ENCODE assay signal across 8 cellular contexts in the genomic region with DNA sequence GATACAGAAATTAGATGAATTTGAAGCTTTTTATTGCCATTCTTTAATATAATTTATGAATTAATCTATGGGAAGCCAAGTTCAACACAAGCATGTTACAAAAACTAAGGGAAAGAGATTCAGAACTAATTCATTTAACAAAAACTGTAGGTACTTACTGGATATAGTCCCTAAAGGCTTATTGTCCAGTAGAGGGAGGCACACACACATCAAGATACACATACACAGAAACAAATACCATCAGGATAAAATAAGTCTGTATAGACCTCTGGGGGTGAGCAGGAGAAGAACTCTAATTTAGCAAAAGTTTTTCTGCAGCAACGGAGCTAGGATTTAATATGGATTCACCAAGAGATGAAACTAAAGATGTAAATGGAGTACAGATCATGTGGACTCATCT.
A peak's percentile ranks its signal among the peaks of the same experiment; 100 is the strongest.
DNase-seq lines count a peak whose midpoint lies in the region; ATAC-seq and TF ChIP-seq lines count a peak whose summit lies in the region.

No MANE protein-coding gene starts in this region.

- H3K9me3 Mint-ChIP-seq in activated naive CD8-positive, alpha-beta T cell treated with anti-CD3 and anti-CD28 coated beads for 36 hours, result no peaks in the 10 kb centered on the region

- no peak for ATAC-seq in GM21423 (IDR thresholded peaks at IDR 0.05; ENCODE audit: unreplicated experiment)
- no peak for ATAC-seq in HG03565 (IDR thresholded peaks at IDR 0.05; ENCODE audit: unreplicated experiment)
- no peak for ATAC-seq in GM18517 (IDR thresholded peaks at IDR 0.05; ENCODE audit: unreplicated experiment)

- no peak overlapping the region for H3K4me3 ChIP-seq in LNCaP clone FGC (ENCODE audit: low read depth, low read length)

- no peaks in the 10 kb centered on the region for H3K4me1 Mint-ChIP-seq in activated naive CD8-positive, alpha-beta T cell treated with anti-CD3 and anti-CD28 coated beads for 36 hours

- H3K27ac Mint-ChIP-seq in activated naive CD8-positive, alpha-beta T cell treated with anti-CD3 and anti-CD28 coated beads for 36 hours, result peak overlapping the region; percentile 57

- peak; percentile 49 for TF ChIP-seq CTCF in LNCaP clone FGC (IDR thresholded peaks at IDR 0.05; ENCODE audit: control insufficient read depth, extremely low read depth, insufficient read depth)

- H3K27me3 Mint-ChIP-seq in activated naive CD8-positive, alpha-beta T cell treated with anti-CD3 and anti-CD28 coated beads for 36 hours, result no peaks in the 10 kb centered on the region

- H3K4me3 Mint-ChIP-seq in activated naive CD8-positive, alpha-beta T cell treated with anti-CD3 and anti-CD28 coated beads for 36 hours, result no peak overlapping the region

- DNase-seq in DMS 273 (lab: John Stamatoyannopoulos, UW; ENCODE audit: unreplicated experiment), result peak; percentile 35
- DNase-seq in LNCaP clone FGC (ENCODE audit: low read depth), result no peak
- no peak for DNase-seq in activated naive CD8-positive, alpha-beta T cell treated with anti-CD3 and anti-CD28 coated beads for 36 hours
- peak; percentile 49 for DNase-seq in kidney tubule cell (ENCODE audit: low spot score)
- no peak for DNase-seq in stimulated activated CD8-positive, alpha-beta memory T cell treated with anti-CD3 and anti-CD28 coated beads, Interleukin-4, amount 100 ng/mL, for 48 hours

- H3K36me3 Mint-ChIP-seq in activated naive CD8-positive, alpha-beta T cell treated with anti-CD3 and anti-CD28 coated beads for 36 hours, result no peaks in the 10 kb centered on the region

Comparison
In these comparisons a context has a peak if more than half of its experiments do, and no peak if none do; other contexts are left out.
1. DNase-seq: peak in DMS 273 (single experiment) and kidney tubule cell (single experiment); none in LNCaP clone FGC (single experiment), activated naive CD8-positive, alpha-beta T cell treated with anti-CD3 and anti-CD28 coated beads for 36 hours (single experiment) and stimulated activated CD8-positive, alpha-beta memory T cell treated with anti-CD3 and anti-CD28 coated beads, Interleukin-4, amount 100 ng/mL, for 48 hours (single experiment).